Comparison of ENCODE assay signal across 1 cellular context in genomic region chr22:37631448-37632173, GRCh38.
TF ChIP-seq lines count a peak whose summit lies in the region.

No MANE protein-coding gene starts in this region.

TF ChIP-seq in HepG2, 621 proteins besides CTCF, POLR2A, EP300 and RAD21 (continued from another document and continues in another):
- TF ChIP-seq ZNF18 (CRISPR knock-in tag; IDR thresholded peaks at IDR 0.05; ENCODE audit: insufficient replicate concordance), result no peak
- TF ChIP-seq RERE (CRISPR knock-in tag; IDR thresholded peaks at IDR 0.05; ENCODE audit: low read depth), result no peak
- no peak for TF ChIP-seq CBFB (CRISPR knock-in tag; IDR thresholded peaks at IDR 0.05)
- no peak for TF ChIP-seq ZFP90 (CRISPR knock-in tag; IDR thresholded peaks at IDR 0.05; ENCODE audit: borderline replicate concordance)
- 0 out of 2 replicates have a peak, but pooled peaks have one; percentile 10 for TF ChIP-seq TIGD3 (CRISPR knock-in tag; IDR thresholded peaks at IDR 0.05; ENCODE audit: borderline replicate concordance)
- peak; percentile 77 for TF ChIP-seq SMAD1 (CRISPR knock-in tag; IDR thresholded peaks at IDR 0.05; ENCODE audit: borderline replicate concordance, low read depth)
- TF ChIP-seq STAG1 (CRISPR knock-in tag; IDR thresholded peaks at IDR 0.05), result peak; percentile 15; the same call in 1 of the 2 replicates
- TF ChIP-seq, protein P1, sequence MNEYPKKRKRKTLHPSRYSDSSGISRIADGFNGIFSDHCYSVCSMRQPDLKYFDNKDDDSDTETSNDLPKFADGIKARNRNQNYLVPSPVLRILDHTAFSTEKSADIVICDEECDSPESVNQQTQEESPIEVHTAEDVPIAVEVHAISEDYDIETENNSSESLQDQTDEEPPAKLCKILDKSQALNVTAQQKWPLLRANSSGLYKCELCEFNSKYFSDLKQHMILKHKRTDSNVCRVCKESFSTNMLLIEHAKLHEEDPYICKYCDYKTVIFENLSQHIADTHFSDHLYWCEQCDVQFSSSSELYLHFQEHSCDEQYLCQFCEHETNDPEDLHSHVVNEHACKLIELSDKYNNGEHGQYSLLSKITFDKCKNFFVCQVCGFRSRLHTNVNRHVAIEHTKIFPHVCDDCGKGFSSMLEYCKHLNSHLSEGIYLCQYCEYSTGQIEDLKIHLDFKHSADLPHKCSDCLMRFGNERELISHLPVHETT (CRISPR knock-in tag; conservative IDR thresholded peaks at IDR 0.05), result no peak
- TF ChIP-seq MIXL1 (CRISPR knock-in tag; IDR thresholded peaks at IDR 0.05), result no peak
- TF ChIP-seq SOX5 (CRISPR knock-in tag; IDR thresholded peaks at IDR 0.05; ENCODE audit: borderline replicate concordance), result no peak
- no peak for TF ChIP-seq TRAFD1 (CRISPR knock-in tag; IDR thresholded peaks at IDR 0.05; ENCODE audit: borderline replicate concordance)
- TF ChIP-seq, protein P2, sequence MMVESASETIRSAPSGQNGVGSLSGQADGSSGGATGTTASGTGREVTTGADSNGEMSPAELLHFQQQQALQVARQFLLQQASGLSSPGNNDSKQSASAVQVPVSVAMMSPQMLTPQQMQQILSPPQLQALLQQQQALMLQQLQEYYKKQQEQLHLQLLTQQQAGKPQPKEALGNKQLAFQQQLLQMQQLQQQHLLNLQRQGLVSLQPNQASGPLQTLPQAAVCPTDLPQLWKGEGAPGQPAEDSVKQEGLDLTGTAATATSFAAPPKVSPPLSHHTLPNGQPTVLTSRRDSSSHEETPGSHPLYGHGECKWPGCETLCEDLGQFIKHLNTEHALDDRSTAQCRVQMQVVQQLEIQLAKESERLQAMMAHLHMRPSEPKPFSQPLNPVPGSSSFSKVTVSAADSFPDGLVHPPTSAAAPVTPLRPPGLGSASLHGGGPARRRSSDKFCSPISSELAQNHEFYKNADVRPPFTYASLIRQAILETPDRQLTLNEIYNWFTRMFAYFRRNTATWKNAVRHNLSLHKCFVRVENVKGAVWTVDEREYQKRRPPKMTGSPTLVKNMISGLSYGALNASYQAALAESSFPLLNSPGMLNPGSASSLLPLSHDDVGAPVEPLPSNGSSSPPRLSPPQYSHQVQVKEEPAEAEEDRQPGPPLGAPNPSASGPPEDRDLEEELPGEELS (CRISPR knock-in tag; IDR thresholded peaks at IDR 0.05), result peak; percentile 63
- peak; percentile 68; the same call in 1 of the 2 replicates for TF ChIP-seq ERF (CRISPR knock-in tag; IDR thresholded peaks at IDR 0.05)
- TF ChIP-seq MEIS1 (CRISPR knock-in tag; IDR thresholded peaks at IDR 0.05; ENCODE audit: borderline replicate concordance), result peak; percentile 17; the same call in 1 of the 2 replicates
- TF ChIP-seq TBX2 (CRISPR knock-in tag; IDR thresholded peaks at IDR 0.05; ENCODE audit: borderline replicate concordance), result peak; percentile 60; the same call in 1 of the 2 replicates
- no peak for TF ChIP-seq ZNF441 (CRISPR knock-in tag; IDR thresholded peaks at IDR 0.05; ENCODE audit: borderline replicate concordance)
- 0 out of 2 replicates have a peak, but pooled peaks have one; percentile 21 for TF ChIP-seq GMEB1 (CRISPR knock-in tag; IDR thresholded peaks at IDR 0.05; ENCODE audit: borderline replicate concordance)
- no peak for TF ChIP-seq HMG20A (CRISPR knock-in tag; IDR thresholded peaks at IDR 0.05; ENCODE audit: borderline replicate concordance)
- TF ChIP-seq, protein P3, sequence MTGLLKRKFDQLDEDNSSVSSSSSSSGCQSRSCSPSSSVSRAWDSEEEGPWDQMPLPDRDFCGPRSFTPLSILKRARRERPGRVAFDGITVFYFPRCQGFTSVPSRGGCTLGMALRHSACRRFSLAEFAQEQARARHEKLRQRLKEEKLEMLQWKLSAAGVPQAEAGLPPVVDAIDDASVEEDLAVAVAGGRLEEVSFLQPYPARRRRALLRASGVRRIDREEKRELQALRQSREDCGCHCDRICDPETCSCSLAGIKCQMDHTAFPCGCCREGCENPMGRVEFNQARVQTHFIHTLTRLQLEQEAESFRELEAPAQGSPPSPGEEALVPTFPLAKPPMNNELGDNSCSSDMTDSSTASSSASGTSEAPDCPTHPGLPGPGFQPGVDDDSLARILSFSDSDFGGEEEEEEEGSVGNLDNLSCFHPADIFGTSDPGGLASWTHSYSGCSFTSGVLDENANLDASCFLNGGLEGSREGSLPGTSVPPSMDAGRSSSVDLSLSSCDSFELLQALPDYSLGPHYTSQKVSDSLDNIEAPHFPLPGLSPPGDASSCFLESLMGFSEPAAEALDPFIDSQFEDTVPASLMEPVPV (CRISPR knock-in tag; IDR thresholded peaks at IDR 0.05), result 0 out of 2 replicates have a peak, but pooled peaks have one; percentile 38
- TF ChIP-seq ZNF343 (CRISPR knock-in tag; IDR thresholded peaks at IDR 0.05), result peak; percentile 56; the same call in 1 of the 2 replicates
- TF ChIP-seq ZNF331 (CRISPR knock-in tag; IDR thresholded peaks at IDR 0.05), result peak; percentile 36; the same call in 1 of the 2 replicates
- TF ChIP-seq, protein P4, sequence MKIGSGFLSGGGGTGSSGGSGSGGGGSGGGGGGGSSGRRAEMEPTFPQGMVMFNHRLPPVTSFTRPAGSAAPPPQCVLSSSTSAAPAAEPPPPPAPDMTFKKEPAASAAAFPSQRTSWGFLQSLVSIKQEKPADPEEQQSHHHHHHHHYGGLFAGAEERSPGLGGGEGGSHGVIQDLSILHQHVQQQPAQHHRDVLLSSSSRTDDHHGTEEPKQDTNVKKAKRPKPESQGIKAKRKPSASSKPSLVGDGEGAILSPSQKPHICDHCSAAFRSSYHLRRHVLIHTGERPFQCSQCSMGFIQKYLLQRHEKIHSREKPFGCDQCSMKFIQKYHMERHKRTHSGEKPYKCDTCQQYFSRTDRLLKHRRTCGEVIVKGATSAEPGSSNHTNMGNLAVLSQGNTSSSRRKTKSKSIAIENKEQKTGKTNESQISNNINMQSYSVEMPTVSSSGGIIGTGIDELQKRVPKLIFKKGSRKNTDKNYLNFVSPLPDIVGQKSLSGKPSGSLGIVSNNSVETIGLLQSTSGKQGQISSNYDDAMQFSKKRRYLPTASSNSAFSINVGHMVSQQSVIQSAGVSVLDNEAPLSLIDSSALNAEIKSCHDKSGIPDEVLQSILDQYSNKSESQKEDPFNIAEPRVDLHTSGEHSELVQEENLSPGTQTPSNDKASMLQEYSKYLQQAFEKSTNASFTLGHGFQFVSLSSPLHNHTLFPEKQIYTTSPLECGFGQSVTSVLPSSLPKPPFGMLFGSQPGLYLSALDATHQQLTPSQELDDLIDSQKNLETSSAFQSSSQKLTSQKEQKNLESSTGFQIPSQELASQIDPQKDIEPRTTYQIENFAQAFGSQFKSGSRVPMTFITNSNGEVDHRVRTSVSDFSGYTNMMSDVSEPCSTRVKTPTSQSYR (CRISPR knock-in tag; IDR thresholded peaks at IDR 0.05; ENCODE audit: borderline replicate concordance), result peak; percentile 87; the same call in 1 of the 2 replicates
- peak; percentile 68; the same call in 1 of the 2 replicates for TF ChIP-seq ZNF292 (CRISPR knock-in tag; IDR thresholded peaks at IDR 0.05; ENCODE audit: borderline replicate concordance, low read depth)
- 0 out of 2 replicates have a peak, but pooled peaks have one; percentile 37 for TF ChIP-seq U2AF2 (IDR thresholded peaks at IDR 0.05; ENCODE audit: low read depth, low read length)
- TF ChIP-seq ZBTB4 (CRISPR knock-in tag; IDR thresholded peaks at IDR 0.05; ENCODE audit: borderline replicate concordance), result 0 out of 2 replicates have a peak, but pooled peaks have one; percentile 68
- TF ChIP-seq FOXK1 (CRISPR knock-in tag; IDR thresholded peaks at IDR 0.05; ENCODE audit: borderline replicate concordance, low read depth), result peak; percentile 56; the same call in 1 of the 2 replicates
- peak; percentile 80 for TF ChIP-seq XRCC5 (optimal IDR thresholded peaks at IDR 0.05; ENCODE audit: low read length)
